In genomic region chr16:21158208-21159110, GRCh38 we compare ENCODE assay signal across 8 cellular contexts. TPM values are rescaled to one million over a fixed set of nuclear protein-coding genes. Genes with fewer than 3 reads are reported as not detected.
DNase-seq lines count a peak whose midpoint lies in the region; ATAC-seq and TF ChIP-seq lines count a peak whose summit lies in the region.

Gene LDAF1 (plus strand): TSS chr16:21158674. CDS start chr16:21161183, 2,509 bp downstream.

- H3K9me3 ChIP-seq in ectodermal cell (ENCODE audit: control insufficient read depth, low read length) = no peaks in the 10 kb centered on the region
- H3K9me3 ChIP-seq in lower lobe of right lung = no peaks in the 10 kb centered on the region

- no peak for TF ChIP-seq CTCF in AG04449 (IDR thresholded peaks at IDR 0.05; ENCODE audit: insufficient read depth, low read length, missing control alignments)
- TF ChIP-seq CTCF in lower lobe of right lung (IDR thresholded peaks at IDR 0.05) = no peak

- DNase-seq in AG04449 (ENCODE audit: low read depth, low spot score) (no peak), NCI-H69 (lab: John Stamatoyannopoulos, UW) (peak; percentile 72), lower lobe of right lung (peak; percentile 91)
- peak; percentile 84 to 86 for DNase-seq in activated CD4-positive, alpha-beta T cell treated with anti-CD3 and anti-CD28 coated beads, Interleukin-2, amount 50 U/mL, for 48 hours
- peak; percentile 11 to 75 (median 38) for DNase-seq in stimulated activated CD4-positive, alpha-beta T cell treated with anti-CD3 and anti-CD28 coated beads, TNF-alpha, amount 100 ng/mL, for 1 hour (ENCODE audit: low read depth in 3 of 3, low spot score in 1 of 3)

- ATAC-seq in GM18868 (IDR thresholded peaks at IDR 0.05; ENCODE audit: unreplicated experiment) = peak; percentile 88
- peak; percentile 87 for ATAC-seq in HG03108 (IDR thresholded peaks at IDR 0.05; ENCODE audit: unreplicated experiment)
- peak; percentile 97 to 98 for ATAC-seq in lower lobe of right lung

- H3K27me3 ChIP-seq in ectodermal cell (ENCODE audit: control insufficient read depth, insufficient read depth, low read length, poor library complexity, severe bottlenecking) = peaks cover 8% of the 10 kb centered on the region
- no peaks in the 10 kb centered on the region for H3K27me3 ChIP-seq in lower lobe of right lung (ENCODE audit: low read depth)

- CTCF ChIA-PET in AG04449 (lab: Yijun Ruan, JAX) = interaction anchor here (0.6 to 7.1 kb wide), 13 partner anchors 10 to 1163 kb away, joined by 3 to 87 read pairs (median 12); partner anchors contain the start of gene CRYM

- H3K36me3 ChIP-seq in ectodermal cell (ENCODE audit: control insufficient read depth, insufficient read depth, low read length) (peaks cover 3% of the 10 kb centered on the region), lower lobe of right lung (peaks cover 17% of the 10 kb centered on the region)

- POLR2A ChIA-PET in AG04449 (lab: Yijun Ruan, JAX) = interaction anchor here (0.6 to 1.0 kb wide), 2 partner anchors 28 to 144 kb away, joined by 3 read pairs; no protein-coding TSS in a partner anchor

- WGBS in ectodermal cell, 2 experiments = 1 to 2% methylated on average over 59 of the region's 59 CpGs

- intact Hi-C loops in lower lobe of right lung (cut with DNase I) = no loop called here

- peaks cover 2% of the 10 kb centered on the region for H3K4me1 ChIP-seq in ectodermal cell (ENCODE audit: control insufficient read depth, insufficient read depth, low read length)
- H3K4me1 ChIP-seq in lower lobe of right lung = peaks cover 49% of the 10 kb centered on the region

- H3K27ac ChIP-seq in ectodermal cell (ENCODE audit: insufficient read depth, low read depth, low read length, poor library complexity, severe bottlenecking) = no peak within 1 kb of the TSS
- H3K27ac ChIP-seq in lower lobe of right lung = peak within 1 kb of the TSS; percentile 78

- H3K4me3 ChIP-seq in AG04449 (ENCODE audit: low read depth, low read length) (peak within 1 kb of the TSS; percentile 75), ectodermal cell (ENCODE audit: insufficient read depth, low read depth, low read length) (peak within 1 kb of the TSS; percentile 71), lower lobe of right lung (peak within 1 kb of the TSS; percentile 86)

RNA-seq across cellular contexts. Expression of gene LDAF1, which starts in this region (rescaled TPM):
- 26.8 TPM for polyA plus RNA-seq in ectodermal cell (2013, experiment 1 of 4)
- 21.4 TPM for polyA plus RNA-seq in ectodermal cell (2013, experiment 2 of 4)
- polyA plus RNA-seq in ectodermal cell (2013, experiment 3 of 4) = 25.1 TPM
- 26.1 TPM for polyA plus RNA-seq in ectodermal cell (2013, experiment 4 of 4)
- total RNA-seq in lower lobe of right lung = 39.8 TPM
